In the genomic region with DNA sequence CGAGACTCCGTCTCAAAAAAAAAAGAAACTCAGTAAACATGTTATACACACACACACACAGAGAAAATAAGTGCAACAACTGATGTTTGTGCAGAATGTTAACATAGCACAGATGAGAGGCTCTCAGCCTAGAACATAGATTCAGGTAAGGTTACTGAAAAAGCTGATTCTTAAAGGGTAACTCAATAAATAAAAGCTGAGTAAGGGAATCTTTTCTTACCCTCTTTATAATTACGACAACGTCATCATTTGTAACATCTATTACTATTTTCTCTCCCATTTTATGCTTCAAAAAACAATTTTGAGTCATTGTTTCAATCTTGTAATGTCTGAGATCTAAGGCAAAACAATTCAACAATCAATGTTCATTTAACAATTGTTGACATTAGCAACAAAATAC, we compare ENCODE assay signal across 1 cellular context.
TF ChIP-seq lines count a peak whose summit lies in the region.

No MANE protein-coding gene starts in this region.

TF ChIP-seq in HepG2, 621 proteins besides CTCF, POLR2A, EP300 and RAD21:
- peak; percentile 94 for TF ChIP-seq MAFF (IDR thresholded peaks at IDR 0.05; ENCODE audit: low read depth, low read length)
- no peak for TF ChIP-seq HOXA7 (CRISPR knock-in tag; IDR thresholded peaks at IDR 0.05)
- peak; percentile 87 to 95 for TF ChIP-seq MAFK (conservative IDR thresholded peaks at IDR 0.05 in 1 of 2, IDR thresholded peaks at IDR 0.05 in 1 of 2; ENCODE audit: low read length in 2 of 2)
